Comparison of ENCODE assay signal across 17 cellular contexts in genomic region chr4:154478128-154478527, GRCh38. TPM values are rescaled to one million over a fixed set of nuclear protein-coding genes. Genes with fewer than 3 reads are reported as not detected.
A peak's percentile ranks its signal among the peaks of the same experiment; 100 is the strongest.
DNase-seq lines count a peak whose midpoint lies in the region; ATAC-seq and TF ChIP-seq lines count a peak whose summit lies in the region.
"Had no signal": no experiment of that assay in that cellular context is flagged by ENCODE, and none has a peak within 500 bp of the region (broad histone marks: within the 10 kb centered on the region; RNA-seq: fewer than 3 reads in every experiment).

No MANE protein-coding gene starts in this region.

- no peak overlapping the region for H3K4me2 ChIP-seq in trophoblast cell (ENCODE audit: low read length)

- ATAC-seq in GM18508 (IDR thresholded peaks at IDR 0.05; ENCODE audit: insufficient read depth, unreplicated experiment) (peak; percentile 77), GM19455 (IDR thresholded peaks at IDR 0.05; ENCODE audit: unreplicated experiment) (peak; percentile 88), HG02678 (IDR thresholded peaks at IDR 0.05; ENCODE audit: unreplicated experiment) (peak; percentile 88), HG03342 (IDR thresholded peaks at IDR 0.05; ENCODE audit: unreplicated experiment) (peak; percentile 84), sciatic nerve (no peak)
- ATAC-seq: activated CD4-positive, CD25-positive, alpha-beta regulatory T cell treated with anti-CD3 and anti-CD28 coated beads, Interleukin-2, amount 50 U/mL, for 24 hours; left lobe of liver; naive thymus-derived CD4-positive, alpha-beta T cell; PC-3 had no signal

- no peak overlapping the region for H4K91ac ChIP-seq in trophoblast cell (ENCODE audit: low read depth, low read length)

- no peaks in the 10 kb centered on the region for H3K9me3 ChIP-seq in WERI-Rb-1 (ENCODE audit: severe bottlenecking)
- H3K9me3 ChIP-seq in trophoblast cell (ENCODE audit: insufficient read depth, low read depth, low read length), result no peaks in the 10 kb centered on the region
- H3K9me3 ChIP-seq: esophagus squamous epithelium, MG63 had no signal

- H2BK12ac ChIP-seq in trophoblast cell (ENCODE audit: low read length), result no peak overlapping the region

- no peaks in the 10 kb centered on the region for H3K79me1 ChIP-seq in trophoblast cell (ENCODE audit: low read length)

- no peak overlapping the region for H2AFZ ChIP-seq in trophoblast cell (ENCODE audit: insufficient read depth, low read length, poor library complexity)

- no peak overlapping the region for H4K12ac ChIP-seq in trophoblast cell (ENCODE audit: low read depth, low read length)

- H3K79me2 ChIP-seq in trophoblast cell (ENCODE audit: control insufficient read depth, insufficient read depth, low read length, poor library complexity), result no peaks in the 10 kb centered on the region

- no peak for TF ChIP-seq CTCF in WERI-Rb-1 (IDR thresholded peaks at IDR 0.05; ENCODE audit: low read depth, low read length)

- no peak overlapping the region for H3K4me3 ChIP-seq in WERI-Rb-1 (ENCODE audit: low read depth, low read length)
- no peak overlapping the region for H3K4me3 ChIP-seq in trophoblast cell (ENCODE audit: low read depth, low read length)
- H3K4me3 ChIP-seq: esophagus squamous epithelium, MG63 had no signal

- H4K8ac ChIP-seq in trophoblast cell (ENCODE audit: low read depth, low read length), result no peak overlapping the region

- no peak overlapping the region for H3K27ac ChIP-seq in WERI-Rb-1
- no peak overlapping the region for H3K27ac ChIP-seq in trophoblast cell (ENCODE audit: low read depth, low read length)
- H3K27ac ChIP-seq: esophagus squamous epithelium had no signal

- H3K9ac ChIP-seq in trophoblast cell (ENCODE audit: low read length), result no peak overlapping the region

- peaks cover 6% of the 10 kb centered on the region for H3K27me3 ChIP-seq in WERI-Rb-1 (ENCODE audit: insufficient read depth, low read depth, severe bottlenecking)
- H3K27me3 ChIP-seq in trophoblast cell (ENCODE audit: insufficient read depth, low read length), result no peaks in the 10 kb centered on the region

- intact Hi-C loops in sciatic nerve (cut with DNase I), result no loop called here

- H3K4ac ChIP-seq in trophoblast cell (ENCODE audit: low read depth, low read length), result no peak overlapping the region

- H3K4me1 ChIP-seq in trophoblast cell (ENCODE audit: control insufficient read depth in 1 of 2, insufficient read depth in 2 of 2, low read length in 2 of 2), result no peaks in the 10 kb centered on the region
- H3K4me1 ChIP-seq: esophagus squamous epithelium had no signal

- H3K14ac ChIP-seq in trophoblast cell (ENCODE audit: low read length), result no peak overlapping the region

- WGBS in trophoblast cell (ENCODE audit: extremely low coverage, insufficient coverage, insufficient read length), result no CpG with 5 or more reads among the region's 2 CpGs

- H3K36me3 ChIP-seq in WERI-Rb-1 (no peaks in the 10 kb centered on the region), trophoblast cell (ENCODE audit: control insufficient read depth in 1 of 2, insufficient read depth in 2 of 2, low read length in 2 of 2) (no peaks in the 10 kb centered on the region)
- H3K36me3 ChIP-seq: esophagus squamous epithelium, MG63 had no signal

- no peak for DNase-seq in WERI-Rb-1
- DNase-seq in NCI-H1105 (lab: John Stamatoyannopoulos, UW), result no peak
- no peak for DNase-seq in trophoblast cell
- DNase-seq in sciatic nerve (ENCODE audit: low spot score), result no peak
- DNase-seq: COR-L47; esophagus squamous epithelium; MG63; naive thymus-derived CD4-positive, alpha-beta T cell; NCI-H226; PC-3; stimulated activated CD4-positive, alpha-beta T cell treated with anti-CD3 and anti-CD28 coated beads, Interleukin-1b, Interleukin-23, amount 100 ng/mL, for 48 hours had no signal

- no peak overlapping the region for H2BK120ac ChIP-seq in trophoblast cell (ENCODE audit: insufficient read depth, low read length, poor library complexity)

- no peak overlapping the region for H3K18ac ChIP-seq in trophoblast cell (ENCODE audit: low read length)

- H2AK5ac ChIP-seq in trophoblast cell (ENCODE audit: low read length), result no peak overlapping the region

- no peak overlapping the region for H2BK5ac ChIP-seq in trophoblast cell (ENCODE audit: low read depth, low read length, poor library complexity)

- no peak overlapping the region for H3K23ac ChIP-seq in trophoblast cell (ENCODE audit: low read length)

RNA-seq across cellular contexts. Expression of gene DCHS2, which starts 13.5 kb away (rescaled TPM):
- 0.04 TPM in 2 replicates for polyA plus RNA-seq in trophoblast cell (2013)
- not detected for total RNA-seq in sciatic nerve
- polyA plus RNA-seq: naive thymus-derived CD4-positive, alpha-beta T cell had no signal
